ENCODE assay signal across 17 cellular contexts in the genomic region with DNA sequence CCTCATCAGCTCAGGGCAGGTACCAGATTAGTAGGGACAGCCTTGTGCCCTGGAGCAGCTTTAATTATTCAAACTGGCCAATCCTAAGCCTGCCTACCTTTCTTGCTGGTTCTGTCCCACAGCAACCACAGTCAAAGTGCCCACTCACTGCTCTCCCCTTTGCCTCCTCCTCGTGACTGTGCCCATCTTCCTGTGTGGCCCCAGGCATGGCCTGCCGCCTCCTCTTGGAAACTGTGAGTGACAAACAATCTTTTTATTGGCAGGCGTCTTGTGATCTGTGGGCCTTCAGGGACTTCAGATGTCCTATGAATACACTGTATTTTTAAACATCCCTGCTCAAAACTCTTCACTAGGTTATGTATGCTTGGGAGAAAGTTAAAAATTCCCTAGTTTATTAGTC. TPM values are rescaled to one million over a fixed set of nuclear protein-coding genes. Genes with fewer than 3 reads are reported as not detected.
DNase-seq lines count a peak whose midpoint lies in the region; ATAC-seq and TF ChIP-seq lines count a peak whose summit lies in the region.
"Had no signal": no experiment of that assay in that cellular context is flagged by ENCODE, and none has a peak within 500 bp of the region (broad histone marks: within the 10 kb centered on the region; RNA-seq: fewer than 3 reads in every experiment).

No MANE protein-coding gene starts in this region.

- H3K36me3 Mint-ChIP-seq in GM23338 (ENCODE audit: low read depth) (peaks cover 6% of the 10 kb centered on the region; the same call in 1 of the 3 replicates), chondrocyte (ENCODE audit: low read depth) (peaks cover 2% of the 10 kb centered on the region), neural crest cell (ENCODE audit: low read depth) (no peaks in the 10 kb centered on the region)
- H3K36me3 Mint-ChIP-seq in stimulated activated naive B cell treated with anti-CD40 and anti-IgM and Interleukin-4, amounts not matched to agents 10 μg/mL and 1 μg/mL and 100 μg/mL, for 72 hours = peaks cover 3 to 10% of the 10 kb centered on the region in 2 donors
- H3K36me3 Mint-ChIP-seq: CD4-positive, CD25-positive, alpha-beta regulatory T cell; CD8-positive, alpha-beta T cell had no signal

- TF ChIP-seq CTCF in GM23338 (conservative IDR thresholded peaks at IDR 0.05; ENCODE audit: low read depth in 2 of 2) (no peak), chondrocyte (IDR thresholded peaks at IDR 0.05) (no peak), neural crest cell (conservative IDR thresholded peaks at IDR 0.05) (no peak), upper lobe of right lung (IDR thresholded peaks at IDR 0.05) (no peak)

- no peak overlapping the region for H3K4me3 ChIP-seq in GM23338
- H3K4me3 ChIP-seq in upper lobe of right lung = no peak overlapping the region
- no peak overlapping the region for H3K4me3 ChIP-seq in SJCRH30

- peaks cover 16% of the 10 kb centered on the region for H3K4me1 Mint-ChIP-seq in GM23338
- peaks cover 13% of the 10 kb centered on the region for H3K4me1 Mint-ChIP-seq in chondrocyte (ENCODE audit: low read depth)
- H3K4me1 Mint-ChIP-seq in neural crest cell = peaks cover 20% of the 10 kb centered on the region
- H3K4me1 Mint-ChIP-seq in stimulated activated naive B cell treated with anti-CD40 and anti-IgM and Interleukin-4, amounts not matched to agents 10 μg/mL and 1 μg/mL and 100 μg/mL, for 72 hours = no peaks in the 10 kb centered on the region
- H3K4me1 Mint-ChIP-seq: CD4-positive, CD25-positive, alpha-beta regulatory T cell had no signal

- H3K27ac ChIP-seq in GM23338 (ENCODE audit: low read depth) (no peak overlapping the region), upper lobe of right lung (no peak overlapping the region), SJCRH30 (no peak overlapping the region)
- H3K27ac ChIP-seq: C4-2B had no signal

- no peaks in the 10 kb centered on the region for H3F3A ChIP-seq in GM23338 (replicated peaks; ENCODE audit: low read depth)

- no peaks in the 10 kb centered on the region for H3K36me3 ChIP-seq in GM23338 (ENCODE audit: insufficient read depth)
- no peaks in the 10 kb centered on the region for H3K36me3 ChIP-seq in upper lobe of right lung
- no peaks in the 10 kb centered on the region for H3K36me3 ChIP-seq in SJCRH30

- H3K4me1 ChIP-seq in GM23338 (ENCODE audit: insufficient read depth) = no peaks in the 10 kb centered on the region
- H3K4me1 ChIP-seq in upper lobe of right lung = no peaks in the 10 kb centered on the region
- H3K4me1 ChIP-seq in SJCRH30 = no peaks in the 10 kb centered on the region

- no peaks in the 10 kb centered on the region for H3K27me3 ChIP-seq in GM23338 (ENCODE audit: insufficient read depth)
- peaks cover 8% of the 10 kb centered on the region for H3K27me3 ChIP-seq in upper lobe of right lung
- peaks cover 2% of the 10 kb centered on the region; the same call in 1 of the 2 replicates for H3K27me3 ChIP-seq in SJCRH30

- peaks cover 18% of the 10 kb centered on the region; the same call in 1 of the 2 replicates for H3K9me2 ChIP-seq in GM23338 (ENCODE audit: insufficient read depth)

- no peak overlapping the region for H3K4me2 ChIP-seq in GM23338

- H3K9me3 Mint-ChIP-seq in GM23338 (peaks cover 28% of the 10 kb centered on the region), chondrocyte (ENCODE audit: low read depth) (peaks cover 10% of the 10 kb centered on the region), neural crest cell (peaks cover 4% of the 10 kb centered on the region)
- peaks cover 8 to 22% of the 10 kb centered on the region in 2 donors for H3K9me3 Mint-ChIP-seq in stimulated activated naive B cell treated with anti-CD40 and anti-IgM and Interleukin-4, amounts not matched to agents 10 μg/mL and 1 μg/mL and 100 μg/mL, for 72 hours

- no peaks in the 10 kb centered on the region for H3K79me2 ChIP-seq in GM23338 (replicated peaks; ENCODE audit: insufficient read depth)

- H2AFZ ChIP-seq in GM23338 = 0 out of 2 replicates have a peak overlapping the region, but pooled peaks have one; percentile 18

- no peak for DNase-seq in GM23338 (ENCODE audit: low spot score)
- DNase-seq in chondrocyte (ENCODE audit: low spot score) = no peak
- DNase-seq in neural crest cell (ENCODE audit: low read depth, low spot score) = no peak
- peak; percentile 28 for DNase-seq in upper lobe of right lung
- no peak for DNase-seq in NCI-H748 treated with DMSO at 0.1 percent for 48 hours (lab: John Stamatoyannopoulos, UW)
- no peak for DNase-seq in SJCRH30
- DNase-seq in stimulated activated naive B cell treated with anti-CD40 and anti-IgM and Interleukin-4, amounts not matched to agents 10 μg/mL and 1 μg/mL and 100 μg/mL, for 72 hours = no peak
- DNase-seq: CD4-positive, CD25-positive, alpha-beta regulatory T cell; CD8-positive, alpha-beta T cell; DMS 273 treated with DMSO at 0.1 percent for 48 hours; DMS53; DMS79 treated with DMSO at 0.1 percent for 48 hours; GF-D8; GOT3; HCEC 1CT had no signal

- H3K9me3 ChIP-seq in upper lobe of right lung (no peaks in the 10 kb centered on the region), SJCRH30 (replicated peaks) (no peaks in the 10 kb centered on the region)

- peaks cover 21% of the 10 kb centered on the region for H3K27me3 Mint-ChIP-seq in GM23338 (ENCODE audit: insufficient read depth, low read depth, poor library complexity)
- H3K27me3 Mint-ChIP-seq in chondrocyte (ENCODE audit: low read depth) = peaks cover 13% of the 10 kb centered on the region
- peaks cover 6% of the 10 kb centered on the region for H3K27me3 Mint-ChIP-seq in neural crest cell (ENCODE audit: low read depth)
- peaks cover 35 to 53% of the 10 kb centered on the region in 2 donors for H3K27me3 Mint-ChIP-seq in stimulated activated naive B cell treated with anti-CD40 and anti-IgM and Interleukin-4, amounts not matched to agents 10 μg/mL and 1 μg/mL and 100 μg/mL, for 72 hours

- H3K27ac Mint-ChIP-seq in GM23338 (no peak overlapping the region), chondrocyte (ENCODE audit: unreplicated experiment) (peak overlapping the region; percentile 14), neural crest cell (ENCODE audit: unreplicated experiment) (peak overlapping the region; percentile 46)
- H3K27ac Mint-ChIP-seq in stimulated activated naive B cell treated with anti-CD40 and anti-IgM and Interleukin-4, amounts not matched to agents 10 μg/mL and 1 μg/mL and 100 μg/mL, for 72 hours = no peak overlapping the region
- H3K27ac Mint-ChIP-seq: CD4-positive, CD25-positive, alpha-beta regulatory T cell; CD8-positive, alpha-beta T cell had no signal

- H3K4me3 Mint-ChIP-seq in GM23338 = no peak overlapping the region; the same call in 2 of the 3 replicates
- H3K4me3 Mint-ChIP-seq in chondrocyte (ENCODE audit: unreplicated experiment) = no peak overlapping the region
- no peak overlapping the region for H3K4me3 Mint-ChIP-seq in neural crest cell
- no peak overlapping the region for H3K4me3 Mint-ChIP-seq in stimulated activated naive B cell treated with anti-CD40 and anti-IgM and Interleukin-4, amounts not matched to agents 10 μg/mL and 1 μg/mL and 100 μg/mL, for 72 hours
- H3K4me3 Mint-ChIP-seq: CD4-positive, CD25-positive, alpha-beta regulatory T cell; CD8-positive, alpha-beta T cell had no signal

- intact Hi-C loops in upper lobe of right lung (cut with DNase I) = no loop called here

- ATAC-seq in GM23338 (no peak), upper lobe of right lung (no peak), GM19023 (IDR thresholded peaks at IDR 0.05; ENCODE audit: unreplicated experiment) (no peak)
- no peak for ATAC-seq in stimulated activated naive B cell treated with anti-CD40 and anti-IgM and Interleukin-4, amounts not matched to agents 10 μg/mL and 1 μg/mL and 100 μg/mL, for 72 hours (replicated peaks)
- ATAC-seq: CD8-positive, alpha-beta T cell had no signal

- H4K20me1 ChIP-seq in GM23338 (replicated peaks; ENCODE audit: insufficient read depth) = no peaks in the 10 kb centered on the region

TF ChIP-seq in GM23338, 12 proteins besides CTCF, POLR2A, EP300 and RAD21 (continues in another document):
- TF ChIP-seq, protein P1, sequence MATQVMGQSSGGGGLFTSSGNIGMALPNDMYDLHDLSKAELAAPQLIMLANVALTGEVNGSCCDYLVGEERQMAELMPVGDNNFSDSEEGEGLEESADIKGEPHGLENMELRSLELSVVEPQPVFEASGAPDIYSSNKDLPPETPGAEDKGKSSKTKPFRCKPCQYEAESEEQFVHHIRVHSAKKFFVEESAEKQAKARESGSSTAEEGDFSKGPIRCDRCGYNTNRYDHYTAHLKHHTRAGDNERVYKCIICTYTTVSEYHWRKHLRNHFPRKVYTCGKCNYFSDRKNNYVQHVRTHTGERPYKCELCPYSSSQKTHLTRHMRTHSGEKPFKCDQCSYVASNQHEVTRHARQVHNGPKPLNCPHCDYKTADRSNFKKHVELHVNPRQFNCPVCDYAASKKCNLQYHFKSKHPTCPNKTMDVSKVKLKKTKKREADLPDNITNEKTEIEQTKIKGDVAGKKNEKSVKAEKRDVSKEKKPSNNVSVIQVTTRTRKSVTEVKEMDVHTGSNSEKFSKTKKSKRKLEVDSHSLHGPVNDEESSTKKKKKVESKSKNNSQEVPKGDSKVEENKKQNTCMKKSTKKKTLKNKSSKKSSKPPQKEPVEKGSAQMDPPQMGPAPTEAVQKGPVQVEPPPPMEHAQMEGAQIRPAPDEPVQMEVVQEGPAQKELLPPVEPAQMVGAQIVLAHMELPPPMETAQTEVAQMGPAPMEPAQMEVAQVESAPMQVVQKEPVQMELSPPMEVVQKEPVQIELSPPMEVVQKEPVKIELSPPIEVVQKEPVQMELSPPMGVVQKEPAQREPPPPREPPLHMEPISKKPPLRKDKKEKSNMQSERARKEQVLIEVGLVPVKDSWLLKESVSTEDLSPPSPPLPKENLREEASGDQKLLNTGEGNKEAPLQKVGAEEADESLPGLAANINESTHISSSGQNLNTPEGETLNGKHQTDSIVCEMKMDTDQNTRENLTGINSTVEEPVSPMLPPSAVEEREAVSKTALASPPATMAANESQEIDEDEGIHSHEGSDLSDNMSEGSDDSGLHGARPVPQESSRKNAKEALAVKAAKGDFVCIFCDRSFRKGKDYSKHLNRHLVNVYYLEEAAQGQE (IDR thresholded peaks at IDR 0.05; ENCODE audit: unreplicated experiment) = no peak
- no peak for TF ChIP-seq POLR2AphosphoS5 (IDR thresholded peaks at IDR 0.05; ENCODE audit: low read depth)

RNA-seq across cellular contexts. Expression of a gene that starts 22.8 kb away (rescaled TPM):
- 28.7 and 34.5 TPM in 2 replicates for total RNA-seq in GM23338 (2014; rRNA removed; shearing (Covaris generic))
- polyA plus RNA-seq in GM23338 (2016; fragmentation: Nextera tagmentation; extraction: Ambion mirVana) = 16.5 and 17.4 TPM in 2 replicates
- total RNA-seq in chondrocyte = 0.42 TPM in 1 of 3 replicates, not detected in the others
- 23.7 and 24.5 TPM in 2 replicates for total RNA-seq in neural crest cell
- 1.5 TPM for total RNA-seq in upper lobe of right lung
- not detected in 2 replicates for total RNA-seq in SJCRH30 (2014; rRNA removed; shearing (Covaris generic))

Comparison
In these comparisons a context has a peak if more than half of its experiments do, and no peak if none do; other contexts are left out.
1. H3K27ac Mint-ChIP-seq: peak in chondrocyte (single experiment) and neural crest cell (single experiment); none in GM23338 (single experiment) and stimulated activated naive B cell treated with anti-CD40 and anti-IgM and Interleukin-4, amounts not matched to agents 10 μg/mL and 1 μg/mL and 100 μg/mL, for 72 hours (single experiment).